In genomic region chr22:42519544-42520237, GRCh38 we compare ENCODE assay signal across 8 cellular contexts. TPM values are rescaled to one million over a fixed set of nuclear protein-coding genes. Genes with fewer than 3 reads are reported as not detected.
DNase-seq lines count a peak whose midpoint lies in the region; TF ChIP-seq lines count a peak whose summit lies in the region.

Gene RRP7A (minus strand): TSS chr22:42519796. CDS start chr22:42519786, 10 bp downstream.

- TF ChIP-seq CTCF in astrocyte of the cerebellum (IDR thresholded peaks at IDR 0.05; ENCODE audit: low read depth, low read length, missing control alignments) = no peak
- TF ChIP-seq CTCF in hepatocyte (IDR thresholded peaks at IDR 0.05; ENCODE audit: poor library complexity) = no peak
- no peak for TF ChIP-seq CTCF in vagina (IDR thresholded peaks at IDR 0.05)

- H3K27me3 ChIP-seq in GM23248 (replicated peaks; ENCODE audit: insufficient read depth) = no peaks in the 10 kb centered on the region
- no peaks in the 10 kb centered on the region for H3K27me3 ChIP-seq in hepatocyte
- no peaks in the 10 kb centered on the region for H3K27me3 ChIP-seq in vagina

- peaks cover 42% of the 10 kb centered on the region for H3K79me2 ChIP-seq in GM23248 (ENCODE audit: insufficient read depth)
- H3K79me2 ChIP-seq in hepatocyte = peaks cover 21% of the 10 kb centered on the region

- H3K9me2 ChIP-seq in GM23248 (ENCODE audit: insufficient read depth) (no peaks in the 10 kb centered on the region), hepatocyte (replicated peaks; ENCODE audit: insufficient read depth) (no peaks in the 10 kb centered on the region)

- peak in 1 of 2 donors; percentile 72 for TF ChIP-seq POLR2A in vagina (IDR thresholded peaks at IDR 0.05)

- H3F3A ChIP-seq in GM23248 (ENCODE audit: insufficient read depth) = no peaks in the 10 kb centered on the region

- H3K4me3 ChIP-seq in GM23248 (peak within 1 kb of the TSS; percentile 78), astrocyte of the cerebellum (ENCODE audit: low read depth, low read length) (peak within 1 kb of the TSS; percentile 70), hepatocyte (peak within 1 kb of the TSS; percentile 98), vagina (peak within 1 kb of the TSS; percentile 88 to 89)

- H2AFZ ChIP-seq in GM23248 (peak within 1 kb of the TSS; percentile 93), hepatocyte (peak within 1 kb of the TSS; percentile 99)

- in situ Hi-C loops in GM23248 (cut with MboI) = no loop called here
- in situ Hi-C loops in astrocyte of the cerebellum (cut with HindIII; ENCODE audit: low sequenced_read_pairs) = no loop called here

- H3K9ac ChIP-seq in GM23248 = peak within 1 kb of the TSS; percentile 95

- H4K20me1 ChIP-seq in GM23248 (ENCODE audit: insufficient read depth) = no peaks in the 10 kb centered on the region
- peaks cover 9% of the 10 kb centered on the region for H4K20me1 ChIP-seq in hepatocyte (ENCODE audit: insufficient read depth, poor library complexity, severe bottlenecking)

- peak; percentile 75 for DNase-seq in GDM1 (lab: John Stamatoyannopoulos, UW)
- peak; percentile 93 for DNase-seq in GM23248
- peak; percentile 61 for DNase-seq in MV-4-11 (lab: John Stamatoyannopoulos, UW)
- DNase-seq in T1000 (lab: John Stamatoyannopoulos, UW) = peak; percentile 42
- DNase-seq in astrocyte of the cerebellum (ENCODE audit: low read depth) = peak; percentile 4
- peak; percentile 95 for DNase-seq in hepatocyte (ENCODE audit: low spot score)
- peak; percentile 18 for DNase-seq in renal cortical epithelial cell (ENCODE audit: low read depth)
- DNase-seq in vagina (ENCODE audit: extremely low spot score in 2 of 2) = no peak

- intact Hi-C loops in vagina (cut with DNase I) = no loop called here

- H3K4me1 ChIP-seq in GM23248 (ENCODE audit: insufficient read depth) (peaks cover 6% of the 10 kb centered on the region), hepatocyte (ENCODE audit: insufficient read depth) (peaks cover 10% of the 10 kb centered on the region), vagina (peaks cover 19% of the 10 kb centered on the region)

- WGBS in GM23248 (ENCODE audit: low coverage in 1 of 2, low lambda C conversion rate in 2 of 2, missing lambda C conversion rate in 2 of 2), 2 experiments = 1 to 3% methylated on average over 45 to 53 of the region's 57 CpGs
- WGBS in hepatocyte (ENCODE audit: low lambda C conversion rate, missing lambda C conversion rate) = under 1% methylated on average over 43 of the region's 57 CpGs

- H3K9me3 ChIP-seq in GM23248 (ENCODE audit: low read depth) = no peaks in the 10 kb centered on the region
- H3K9me3 ChIP-seq in hepatocyte (ENCODE audit: low read depth) = no peaks in the 10 kb centered on the region
- no peaks in the 10 kb centered on the region for H3K9me3 ChIP-seq in vagina

- 0 out of 2 replicates have a peak, but pooled peaks cover 3% of the 10 kb centered on the region for H3K36me3 ChIP-seq in GM23248 (ENCODE audit: low read depth)
- H3K36me3 ChIP-seq in hepatocyte (replicated peaks; ENCODE audit: insufficient read depth, low read depth) = no peaks in the 10 kb centered on the region
- peaks cover 0 to 8% of the 10 kb centered on the region in 2 donors for H3K36me3 ChIP-seq in vagina

- H3K27ac ChIP-seq in GM23248 (no peak within 1 kb of the TSS), hepatocyte (peak within 1 kb of the TSS; percentile 71), vagina (peak within 1 kb of the TSS; percentile 87)

- H3K4me2 ChIP-seq in GM23248 (ENCODE audit: unreplicated experiment) (peak within 1 kb of the TSS; percentile 76), hepatocyte (peak within 1 kb of the TSS; percentile 84)

RNA-seq across cellular contexts. Expression of gene RRP7A, which starts in this region (rescaled TPM):
- total RNA-seq in GM23248 (2014; rRNA removed; shearing (Covaris generic)) = 23.9 and 31.7 TPM in 2 replicates
- polyA plus RNA-seq in GM23248 (2016; fragmentation: Nextera tagmentation; extraction: Ambion mirVana) = 48.2 and 50.8 TPM in 2 replicates
- total RNA-seq in hepatocyte = 25.0 and 27.6 TPM in 2 replicates
- 41.7 and 51.6 TPM in 2 replicates for polyA plus RNA-seq in hepatocyte
- 28.5 and 46.0 TPM in 2 replicates for total RNA-seq in renal cortical epithelial cell
- total RNA-seq in vagina = 20.6 TPM

Comparison
In these comparisons a context has a peak if more than half of its experiments do, and no peak if none do; other contexts are left out.
1. DNase-seq: peak in GDM1 (single experiment), GM23248 (single experiment), MV-4-11 (single experiment), T1000 (single experiment), astrocyte of the cerebellum (single experiment), hepatocyte (single experiment) and renal cortical epithelial cell (single experiment); none in vagina (0 of 2).
2. Peak in every context shown above with its lines, with median percentiles within 50 percentile points of each other: H3K4me3 ChIP-seq.